In genomic region chr17:20484930-20485329, GRCh38 we compare ENCODE assay signal across 16 cellular contexts. TPM values are rescaled to one million over a fixed set of nuclear protein-coding genes. Genes with fewer than 3 reads are reported as not detected.
DNase-seq lines count a peak whose midpoint lies in the region; FAIRE-seq and TF ChIP-seq lines count a peak whose summit lies in the region.
"Not testable (repeated sequence)": the region's sequence is repeated elsewhere in the genome, so short reads cannot be mapped to it uniquely, and the experiment has no call there.
"Had no signal": no experiment of that assay in that cellular context is flagged by ENCODE, and none has a peak within 500 bp of the region (broad histone marks: within the 10 kb centered on the region; RNA-seq: fewer than 3 reads in every experiment).

No MANE protein-coding gene starts in this region.

- H3K4me2 ChIP-seq in skeletal muscle satellite cell (ENCODE audit: low read length) = peak overlapping the region; percentile 52

- H3K36me3 ChIP-seq in MG63; SJCRH30; skeletal muscle satellite cell (ENCODE audit: insufficient read depth, low read length): not testable (repeated sequence)

- TF ChIP-seq CTCF in AG10803 (conservative IDR thresholded peaks at IDR 0.05; ENCODE audit: low read length) = not testable (repeated sequence)

- H3K27ac ChIP-seq in SJCRH30 = not testable (repeated sequence)

- H3K9me3 ChIP-seq in MG63; SJCRH30 (replicated peaks); skeletal muscle satellite cell (replicated peaks; ENCODE audit: low read length): not testable (repeated sequence)

- H3K27me3 ChIP-seq in MG63; SJCRH30; skeletal muscle satellite cell (ENCODE audit: control insufficient read depth, insufficient read depth, low read length): not testable (repeated sequence)

- H3K4me1 ChIP-seq in SJCRH30; skeletal muscle satellite cell (ENCODE audit: control insufficient read depth, insufficient read depth, low read length): not testable (repeated sequence)

- in situ Hi-C loops in T47D (cut with HindIII; ENCODE audit: low pct_unique_long_range_greater_than_20kb, low sequenced_read_pairs) = not testable (repeated sequence)

- H3K9ac ChIP-seq in skeletal muscle satellite cell (ENCODE audit: low read depth, low read length) = not testable (repeated sequence)

- not testable (repeated sequence) for TF ChIP-seq POLR2A in H54 (IDR thresholded peaks at IDR 0.05; ENCODE audit: low read depth, low read length)

- H3K4me3 ChIP-seq in AG10803 (ENCODE audit: low read length); MG63; SJCRH30; skeletal muscle satellite cell (ENCODE audit: low read length): not testable (repeated sequence)

- DNase-seq in AG10803 (ENCODE audit: low read depth) = peak; percentile 75
- not testable (repeated sequence) for DNase-seq in H54 (ENCODE audit: insufficient read length, low spot score)
- DNase-seq in MG63 = peak; percentile 37
- DNase-seq in SJCRH30 = peak; percentile 52 to 72
- DNase-seq in T47D (ENCODE audit: low read depth in 1 of 2, low spot score in 1 of 2) = peak; percentile 0 to 18
- peak; percentile 50 for DNase-seq in fibroblast of peridontal ligament (ENCODE audit: extremely low read depth)
- peak; percentile 83 for DNase-seq in islet precursor cell

- FAIRE-seq in H54 (lab: Jason Lieb, UNC) = peak; percentile 43

RNA-seq across cellular contexts. Expression of gene LGALS9B, which starts 17.6 kb away (rescaled TPM):
- not detected in 2 replicates for total RNA-seq in MG63 (2014; rRNA removed; shearing (Covaris generic); ENCODE audit: low replicate concordance)
- not detected in 2 replicates for total RNA-seq in SJCRH30 (2014; rRNA removed; shearing (Covaris generic))
- total RNA-seq in skeletal muscle satellite cell (2012; rRNA removed) = not detected in 2 replicates
- total RNA-seq: activated B cell treated with CpG ODN at 0.5 μM for 24 hours; activated naive CD4-positive, alpha-beta T cell treated with anti-CD3 and anti-CD28 coated beads, Interleukin-2, amount 50 U/mL, for 72 hours; activated T-helper 17 cell treated with anti-CD3 and anti-CD28 coated beads, Interleukin-2, amount 50 U/mL, for 72 hours; body of pancreas; Caco-2; frontal cortex; left cardiac atrium; omental fat pad had no signal
